ENCODE assay signal across 18 cellular contexts in genomic region chr7:108222236-108222892, GRCh38.
DNase-seq lines count a peak whose midpoint lies in the region; ATAC-seq, FAIRE-seq and TF ChIP-seq lines count a peak whose summit lies in the region.
"Had no signal": no experiment of that assay in that cellular context is flagged by ENCODE, and none has a peak within 500 bp of the region (broad histone marks: within the 10 kb centered on the region; RNA-seq: fewer than 3 reads in every experiment).

No MANE protein-coding gene starts in this region.

- no peak for TF ChIP-seq POLR2A in HepG2 (IDR thresholded peaks at IDR 0.05; ENCODE audit: insufficient read depth in 1 of 2, low read depth in 2 of 2, low read length in 2 of 2)

- ATAC-seq in HepG2 = peak; percentile 80
- ATAC-seq: activated naive CD4-positive, alpha-beta T cell treated with anti-CD3 and anti-CD28 coated beads, Interleukin-2, amount 50 U/mL, for 72 hours; gastroesophageal sphincter; left cardiac atrium; natural killer cell; stimulated activated naive CD8-positive, alpha-beta T cell treated with anti-CD3 and anti-CD28 coated beads, Interleukin-15, amount 100 ng/mL, for 72 hours had no signal

- H3K9ac ChIP-seq in HepG2 (ENCODE audit: insufficient read depth, low read depth, low read length) = no peak overlapping the region
- H3K9ac ChIP-seq in mammary epithelial cell (ENCODE audit: insufficient read depth, low read length) = no peak overlapping the region

- in situ Hi-C loops in HepG2 (cut with HindIII; ENCODE audit: extremely low pct_ligation_motif_present, low pct_unique_long_range_greater_than_20kb) (no loop called here), mammary epithelial cell (cut with MboI; ENCODE audit: low sequenced_read_pairs in 2 of 2) (no loop called here)

- H3K36me3 ChIP-seq in BJ (ENCODE audit: control insufficient read depth, insufficient read depth, low read length) (no peaks in the 10 kb centered on the region), HepG2 (replicated peaks in 1 of 2; ENCODE audit: control insufficient read depth in 1 of 2, insufficient read depth in 2 of 2, low read length in 2 of 2) (no peaks in the 10 kb centered on the region), mammary epithelial cell (ENCODE audit: insufficient read depth, low read length) (no peaks in the 10 kb centered on the region)
- H3K36me3 ChIP-seq: gastroesophageal sphincter, right lobe of liver had no signal

- H3K79me2 ChIP-seq in HepG2 (ENCODE audit: insufficient read depth, low read length) (no peaks in the 10 kb centered on the region), mammary epithelial cell (ENCODE audit: insufficient read depth, low read length) (no peaks in the 10 kb centered on the region)

- FAIRE-seq in HepG2 (lab: Jason Lieb, UNC) = peak; percentile 72
- FAIRE-seq: colon had no signal

- TF ChIP-seq EP300 in HepG2 (IDR thresholded peaks at IDR 0.05; ENCODE audit: low read depth in 2 of 2, low read length in 2 of 2) (no peak), HepG2 (CRISPR knock-in tag; IDR thresholded peaks at IDR 0.05; ENCODE audit: borderline replicate concordance) (no peak)

- no peak for TF ChIP-seq RAD21 in HepG2 (CRISPR knock-in tag; IDR thresholded peaks at IDR 0.05)

- dilution Hi-C loops in mammary epithelial cell (cut with HindIII; ENCODE audit: low sequenced_read_pairs) = no loop called here

- no TSS peak for BruUV-seq in HepG2 (replicated peaks; lab: Mats Ljungman, UMichigan)
- no TSS peak for BruUV-seq in mammary epithelial cell (replicated peaks; lab: Mats Ljungman, UMichigan)

- H3K9me3 ChIP-seq in HepG2 (ENCODE audit: low read length) = no peaks in the 10 kb centered on the region
- H3K9me3 ChIP-seq in mammary epithelial cell (replicated peaks; ENCODE audit: insufficient read depth, low read length) = no peaks in the 10 kb centered on the region
- H3K9me3 ChIP-seq: gastroesophageal sphincter, right lobe of liver had no signal

- H2AFZ ChIP-seq in HepG2 (ENCODE audit: low read length) (no peak overlapping the region), mammary epithelial cell (ENCODE audit: low read depth, low read length) (no peak overlapping the region)

- POLR2A ChIA-PET in BJ (lab: Charles Lee) = interaction anchor here (0.7 kb wide), 1 partner anchor 478 kb away, joined by 4 read pairs; no protein-coding TSS in a partner anchor
- POLR2A ChIA-PET in HepG2 (lab: Yijun Ruan, JAX) = no interaction called here

- TF ChIP-seq CTCF in BJ (IDR thresholded peaks at IDR 0.05; ENCODE audit: insufficient read depth, low read depth, low read length) = peak; percentile 25
- peak; percentile 52 for TF ChIP-seq CTCF in HepG2 (CRISPR knock-in tag; IDR thresholded peaks at IDR 0.05)
- no peak for TF ChIP-seq CTCF in mammary epithelial cell (conservative IDR thresholded peaks at IDR 0.05 in 1 of 2, IDR thresholded peaks at IDR 0.05 in 1 of 2; ENCODE audit: extremely low read depth in 1 of 2, insufficient read depth in 1 of 2, low read depth in 1 of 2, low read length in 2 of 2)

- no peaks in the 10 kb centered on the region for H3K27me3 ChIP-seq in BJ (ENCODE audit: control insufficient read depth, insufficient read depth, low read length)
- H3K27me3 ChIP-seq in HepG2 (ENCODE audit: control insufficient read depth in 1 of 2, insufficient read depth in 2 of 2, low read length in 2 of 2) = no peaks in the 10 kb centered on the region; a peak in 1 of 5 replicates
- no peaks in the 10 kb centered on the region for H3K27me3 ChIP-seq in mammary epithelial cell (ENCODE audit: insufficient read depth, low read length)
- H3K27me3 ChIP-seq: gastroesophageal sphincter, right lobe of liver had no signal

- H4K20me1 ChIP-seq in HepG2 (ENCODE audit: insufficient read depth, low read length) = no peaks in the 10 kb centered on the region
- H4K20me1 ChIP-seq in mammary epithelial cell (ENCODE audit: insufficient read depth, low read length) = no peaks in the 10 kb centered on the region

- WGBS in HepG2 (ENCODE audit: low lambda C conversion rate) = 37% methylated on average over 5 of the region's 7 CpGs
- WGBS in mammary epithelial cell (ENCODE audit: low coverage, missing lambda C conversion rate) = 97% methylated on average over 7 of the region's 7 CpGs

- CTCF ChIA-PET in BJ (lab: Yijun Ruan, JAX) = interaction anchor here (0.8 to 1.8 kb wide), 4 partner anchors 8 to 760 kb away, joined by 3 to 4 read pairs (median 4); no protein-coding TSS in a partner anchor
- CTCF ChIA-PET in HepG2 (lab: Yijun Ruan, JAX; ENCODE audit: low intra/inter-chr PET ratio, low total read pairs) = no interaction called here
- CTCF ChIA-PET in mammary epithelial cell (lab: Charles Lee; ENCODE audit: low non-redundant PET) = no interaction called here

- DNase-seq in BJ (ENCODE audit: low read depth) (peak; percentile 39), LHCN-M2 (ENCODE audit: low read depth) (peak; percentile 63), dermis blood vessel endothelial cell (peak; percentile 89), HepG2 (ENCODE audit: low spot score) (peak; percentile 14), nucleus accumbens (lab: John Stamatoyannopoulos, UW) (no peak), mammary epithelial cell (no peak), SHP77 (lab: John Stamatoyannopoulos, UW) (no peak), activated gamma-delta T cell (lab: John Stamatoyannopoulos, UW) (no peak)
- DNase-seq: CD8-positive, alpha-beta memory T cell; left cardiac atrium; natural killer cell; NCI-H1436; NCI-H510A; right lobe of liver; stimulated activated naive CD8-positive, alpha-beta T cell treated with anti-CD3 and anti-CD28 coated beads, Interleukin-15, amount 100 ng/mL, for 72 hours had no signal

- no peak overlapping the region for H3K4me2 ChIP-seq in HepG2 (ENCODE audit: low read depth, low read length)
- no peak overlapping the region for H3K4me2 ChIP-seq in mammary epithelial cell (ENCODE audit: insufficient read depth, low read depth, low read length)

- no peaks in the 10 kb centered on the region for H3K4me1 ChIP-seq in HepG2 (ENCODE audit: insufficient read depth, low read length)
- H3K4me1 ChIP-seq in mammary epithelial cell (ENCODE audit: insufficient read depth, low read length) = no peaks in the 10 kb centered on the region
- H3K4me1 ChIP-seq: gastroesophageal sphincter, right lobe of liver had no signal

- H3K4me3 ChIP-seq in BJ (ENCODE audit: low read depth, low read length) = no peak overlapping the region
- H3K4me3 ChIP-seq in HepG2 (replicated peaks in 1 of 3; ENCODE audit: insufficient read depth in 1 of 3, low read depth in 2 of 3, low read length in 3 of 3) = no peak overlapping the region
- H3K4me3 ChIP-seq in mammary epithelial cell (replicated peaks in 1 of 3; ENCODE audit: insufficient read depth in 1 of 3, low read depth in 2 of 3, low read length in 3 of 3) = no peak overlapping the region
- H3K4me3 ChIP-seq: gastroesophageal sphincter, right lobe of liver had no signal

- no peak overlapping the region for H3K27ac ChIP-seq in HepG2 (ENCODE audit: extremely low read length, insufficient read depth, low read length)
- no peak overlapping the region for H3K27ac ChIP-seq in mammary epithelial cell (ENCODE audit: insufficient read depth, low read depth, low read length)
- H3K27ac ChIP-seq: gastroesophageal sphincter, right lobe of liver had no signal

- intact Hi-C loops in HepG2 (cut with micrococcal nuclease; ENCODE audit: unreplicated experiment) = no loop called here
- intact Hi-C loops in mammary epithelial cell (cut with micrococcal nuclease) = no loop called here

TF ChIP-seq in HepG2, 621 proteins besides CTCF, POLR2A, EP300 and RAD21 (continues in another document):
- TF ChIP-seq ZNF747 (CRISPR knock-in tag; IDR thresholded peaks at IDR 0.05; ENCODE audit: borderline replicate concordance) = no peak
- TF ChIP-seq STAT6 (CRISPR knock-in tag; IDR thresholded peaks at IDR 0.05; ENCODE audit: borderline replicate concordance) = no peak
- TF ChIP-seq DPF2 (CRISPR knock-in tag; IDR thresholded peaks at IDR 0.05; ENCODE audit: borderline replicate concordance, low read depth) = no peak
- TF ChIP-seq ZFP41 (CRISPR knock-in tag; IDR thresholded peaks at IDR 0.05; ENCODE audit: borderline replicate concordance) = no peak
- no peak for TF ChIP-seq ZNF12 (CRISPR knock-in tag; IDR thresholded peaks at IDR 0.05)
- TF ChIP-seq HNF4A (CRISPR knock-in tag; IDR thresholded peaks at IDR 0.05) = no peak
- TF ChIP-seq ZFP90 (CRISPR knock-in tag; IDR thresholded peaks at IDR 0.05; ENCODE audit: borderline replicate concordance) = no peak
- no peak for TF ChIP-seq ZMAT5 (CRISPR knock-in tag; IDR thresholded peaks at IDR 0.05; ENCODE audit: borderline replicate concordance, low read depth)
- TF ChIP-seq MAZ (IDR thresholded peaks at IDR 0.05; ENCODE audit: borderline replicate concordance, low read depth, low read length) = no peak
- no peak for TF ChIP-seq MAZ (CRISPR knock-in tag; IDR thresholded peaks at IDR 0.05; ENCODE audit: low read depth)
- no peak for TF ChIP-seq NCOR1 (IDR thresholded peaks at IDR 0.05; ENCODE audit: borderline replicate concordance, low read length)
- TF ChIP-seq MAF1 (CRISPR knock-in tag; IDR thresholded peaks at IDR 0.05; ENCODE audit: borderline replicate concordance) = no peak
- TF ChIP-seq MYNN (CRISPR knock-in tag; IDR thresholded peaks at IDR 0.05; ENCODE audit: low read depth) = no peak
- no peak for TF ChIP-seq HNRNPL (IDR thresholded peaks at IDR 0.05; ENCODE audit: low read depth, low read length)
- no peak for TF ChIP-seq ZNF331 (CRISPR knock-in tag; IDR thresholded peaks at IDR 0.05)

Comparison
In these comparisons a context has a peak if more than half of its experiments do, and no peak if none do; other contexts are left out.
1. DNase-seq: peak in BJ (single experiment), LHCN-M2 (single experiment), dermis blood vessel endothelial cell (single experiment) and HepG2 (single experiment); none in nucleus accumbens (0 of 56), mammary epithelial cell (single experiment), SHP77 (0 of 2) and activated gamma-delta T cell (single experiment).
2. CTCF ChIP-seq: peak in BJ (single experiment) and HepG2 (single experiment); none in mammary epithelial cell (0 of 2).